In genomic region chr9:18857769-18858168, GRCh38 we compare ENCODE assay signal across 18 cellular contexts.
DNase-seq lines count a peak whose midpoint lies in the region; ATAC-seq and TF ChIP-seq lines count a peak whose summit lies in the region.
"Had no signal": no experiment of that assay in that cellular context is flagged by ENCODE, and none has a peak within 500 bp of the region (broad histone marks: within the 10 kb centered on the region; RNA-seq: fewer than 3 reads in every experiment).

No MANE protein-coding gene starts in this region.

- CTCF ChIA-PET in AG04450 (lab: Charles Lee), result no interaction called here
- CTCF ChIA-PET in RWPE1 (lab: Yijun Ruan, JAX), result no interaction called here

- peak in 1 of 2 donors; percentile 40 for TF ChIP-seq EP300 in tibial nerve (IDR thresholded peaks at IDR 0.05)

- no peak overlapping the region for H3K27ac ChIP-seq in AG04450 (ENCODE audit: low read depth, low read length)
- H3K27ac ChIP-seq in right cardiac atrium (ENCODE audit: low read length), result no peak overlapping the region
- H3K27ac ChIP-seq in RWPE1, result no peak overlapping the region
- H3K27ac ChIP-seq in tibial nerve, result peak overlapping the region in 1 of 4 donors; percentile 52
- H3K27ac ChIP-seq: Peyer's patch had no signal

- no peak for TF ChIP-seq POLR2A in tibial nerve (IDR thresholded peaks at IDR 0.05)

- POLR2A ChIA-PET in AG04450 (lab: Yijun Ruan, JAX) (no interaction called here), RWPE1 (lab: Yijun Ruan, JAX; ENCODE audit: low non-redundant PET) (no interaction called here)

- H3K9me3 ChIP-seq in AG04450 (ENCODE audit: control insufficient read depth, insufficient read depth, low read length), result no peaks in the 10 kb centered on the region; the same call in 1 of the 2 replicates
- H3K9me3 ChIP-seq in right cardiac atrium (ENCODE audit: control insufficient read depth, low read length), result no peaks in the 10 kb centered on the region
- no peaks in the 10 kb centered on the region for H3K9me3 ChIP-seq in tibial nerve
- H3K9me3 ChIP-seq: Caco-2, Peyer's patch had no signal

- TF ChIP-seq CTCF in AG04450 (IDR thresholded peaks at IDR 0.05; ENCODE audit: low read depth, low read length), result no peak
- TF ChIP-seq CTCF in epithelial cell of proximal tubule (conservative IDR thresholded peaks at IDR 0.05; ENCODE audit: low read depth, low read length), result no peak
- TF ChIP-seq CTCF in RWPE1 (conservative IDR thresholded peaks at IDR 0.05; ENCODE audit: low read depth), result no peak
- no peak for TF ChIP-seq CTCF in tibial nerve (IDR thresholded peaks at IDR 0.05)

- DNase-seq in AG04450 (ENCODE audit: low read depth, low spot score), result peak; percentile 10
- DNase-seq in HT1080 (ENCODE audit: low read depth), result peak; percentile 5
- DNase-seq in epithelial cell of proximal tubule (ENCODE audit: low read depth), result peak; percentile 7
- DNase-seq in kidney tubule cell (ENCODE audit: low spot score), result peak; percentile 11
- no peak for DNase-seq in right cardiac atrium
- DNase-seq in NCI-H2081 (lab: John Stamatoyannopoulos, UW), result no peak
- no peak for DNase-seq in RWPE1 (ENCODE audit: low spot score)
- DNase-seq in tibial nerve (ENCODE audit: low spot score in 2 of 2), result no peak
- DNase-seq: activated naive CD4-positive, alpha-beta T cell treated with Interleukin-2 at 50 U/mL for 16 hours; Caco-2; cortex of kidney; KG1; left colon; NCI-H1105; NCI-H2171; Peyer's patch; retina; stimulated activated naive CD8-positive, alpha-beta T cell treated with anti-CD3 and anti-CD28 coated beads, Interleukin-15, amount 100 ng/mL, for 72 hours had no signal

- H3K4me1 ChIP-seq in right cardiac atrium (ENCODE audit: control insufficient read depth, insufficient read depth, low read length) (peaks cover 4% of the 10 kb centered on the region), tibial nerve (peaks cover 0 to 29% (median 0%) of the 10 kb centered on the region in 4 donors)
- H3K4me1 ChIP-seq: Caco-2, Peyer's patch had no signal

- no peak overlapping the region for H3K4me3 ChIP-seq in AG04450 (ENCODE audit: low read depth, low read length)
- no peak overlapping the region for H3K4me3 ChIP-seq in epithelial cell of proximal tubule (ENCODE audit: low read depth, low read length)
- no peak overlapping the region for H3K4me3 ChIP-seq in right cardiac atrium (ENCODE audit: low read length)
- H3K4me3 ChIP-seq in tibial nerve, result no peak overlapping the region
- H3K4me3 ChIP-seq: Peyer's patch had no signal

- intact Hi-C loops in right cardiac atrium (cut with DNase I), result loop anchor here in 1 of 4 donors (10.0 kb wide), 1 partner anchor 203 kb away; no protein-coding TSS in a partner anchor

- H3K36me3 ChIP-seq in tibial nerve, result no peaks in the 10 kb centered on the region
- H3K36me3 ChIP-seq: Peyer's patch had no signal

- no peaks in the 10 kb centered on the region for H3K27me3 ChIP-seq in AG04450 (ENCODE audit: control insufficient read depth, insufficient read depth, low read length)
- H3K27me3 ChIP-seq in right cardiac atrium (ENCODE audit: control insufficient read depth, insufficient read depth), result no peaks in the 10 kb centered on the region
- H3K27me3 ChIP-seq in tibial nerve, result no peaks in the 10 kb centered on the region
- H3K27me3 ChIP-seq: Peyer's patch had no signal

- no peak for ATAC-seq in right cardiac atrium
- ATAC-seq: left colon; stimulated activated naive CD8-positive, alpha-beta T cell treated with anti-CD3 and anti-CD28 coated beads, Interleukin-15, amount 100 ng/mL, for 72 hours had no signal

- 38% methylated on average over 1 of the region's 1 CpG for whole genome bisulfite sequencing in right cardiac atrium
- 27 to 45% methylated on average over 1 of the region's 1 CpG for WGBS in tibial nerve, 2 donors

Comparison
In these comparisons a context has a peak if more than half of its experiments do, and no peak if none do; other contexts are left out.
1. DNase-seq: peak in AG04450 (single experiment), HT1080 (single experiment), epithelial cell of proximal tubule (single experiment) and kidney tubule cell (single experiment); none in right cardiac atrium (0 of 3), NCI-H2081 (0 of 2), RWPE1 (single experiment) and tibial nerve (0 of 2).